In genomic region chr9:94623253-94623652, GRCh38 we compare ENCODE assay signal across 9 cellular contexts. TPM values are rescaled to one million over a fixed set of nuclear protein-coding genes. Genes with fewer than 3 reads are reported as not detected.
DNase-seq lines count a peak whose midpoint lies in the region; ATAC-seq, FAIRE-seq and TF ChIP-seq lines count a peak whose summit lies in the region.
"Had no signal": no experiment of that assay in that cellular context is flagged by ENCODE, and none has a peak within 500 bp of the region (broad histone marks: within the 10 kb centered on the region; RNA-seq: fewer than 3 reads in every experiment).

No MANE protein-coding gene starts in this region.

- H3K79me2 ChIP-seq in SK-N-SH (ENCODE audit: insufficient read depth) = no peaks in the 10 kb centered on the region
- H3K79me2 ChIP-seq in hepatocyte = no peaks in the 10 kb centered on the region

- H3K27me3 ChIP-seq in CD8-positive, alpha-beta T cell (ENCODE audit: insufficient read depth, low read length) = no peaks in the 10 kb centered on the region
- no peaks in the 10 kb centered on the region for H3K27me3 ChIP-seq in SK-N-SH (ENCODE audit: insufficient read depth)
- H3K27me3 ChIP-seq in hepatocyte = no peaks in the 10 kb centered on the region

- peaks cover 3% of the 10 kb centered on the region for H3K27me3 Mint-ChIP-seq in CD8-positive, alpha-beta T cell (ENCODE audit: low read depth)

- no peaks in the 10 kb centered on the region for H4K20me1 ChIP-seq in SK-N-SH (ENCODE audit: insufficient read depth)
- H4K20me1 ChIP-seq in hepatocyte (ENCODE audit: insufficient read depth, poor library complexity, severe bottlenecking) = no peaks in the 10 kb centered on the region

- H3K27ac ChIP-seq in CD8-positive, alpha-beta T cell (ENCODE audit: low read depth, low read length) = no peak overlapping the region
- H3K27ac ChIP-seq in SK-N-SH (ENCODE audit: low read depth in 2 of 2, low read length in 1 of 2) (peak overlapping the region in 1 of 2 experiments; percentile 24; a peak in 1 of 4 replicates), hepatocyte (no peak overlapping the region)

- no peak for ATAC-seq in CD8-positive, alpha-beta T cell
- ATAC-seq in HG03159 (IDR thresholded peaks at IDR 0.05; ENCODE audit: unreplicated experiment) (no peak), GM19455 (IDR thresholded peaks at IDR 0.05; ENCODE audit: unreplicated experiment) (no peak)

- peak; percentile 47; the same call in 1 of the 2 replicates for TF ChIP-seq RAD21 in SK-N-SH (IDR thresholded peaks at IDR 0.05; ENCODE audit: low read length)

- H3K9me3 ChIP-seq in CD8-positive, alpha-beta T cell (ENCODE audit: low read length) = no peaks in the 10 kb centered on the region
- no peaks in the 10 kb centered on the region for H3K9me3 ChIP-seq in SK-N-SH
- H3K9me3 ChIP-seq in hepatocyte (ENCODE audit: low read depth) = no peaks in the 10 kb centered on the region

- no peak overlapping the region for H3K9ac ChIP-seq in SK-N-SH

- no peak for DNase-seq in CD8-positive, alpha-beta T cell
- DNase-seq in H54 (ENCODE audit: insufficient read length, low spot score) (peak; percentile 86), SK-N-SH (peak; percentile 67), hepatocyte (ENCODE audit: low spot score) (peak; percentile 61), Ammon's horn (ENCODE audit: low spot score) (no peak), AG08395 (ENCODE audit: low spot score) (no peak)

- H3F3A ChIP-seq in SK-N-SH (replicated peaks; ENCODE audit: insufficient read depth) = no peaks in the 10 kb centered on the region

- TF ChIP-seq POLR2A in H54 (IDR thresholded peaks at IDR 0.05; ENCODE audit: low read depth, low read length) = no peak

- H3K4me1 Mint-ChIP-seq in CD8-positive, alpha-beta T cell (ENCODE audit: low read depth) = peaks cover 9% of the 10 kb centered on the region

- H3K4me3 ChIP-seq in CD8-positive, alpha-beta T cell (ENCODE audit: low read depth, low read length) = no peak overlapping the region
- no peak overlapping the region; a peak in 1 of 4 replicates for H3K4me3 ChIP-seq in SK-N-SH (ENCODE audit: low read depth in 2 of 2, low read length in 1 of 2)
- no peak overlapping the region for H3K4me3 ChIP-seq in hepatocyte

- no peak overlapping the region for H3K4me3 Mint-ChIP-seq in CD8-positive, alpha-beta T cell

- H2AFZ ChIP-seq in SK-N-SH (ENCODE audit: low read depth) (no peak overlapping the region), hepatocyte (no peak overlapping the region)

- peak; percentile 13 for TF ChIP-seq CTCF in CD8-positive, alpha-beta T cell (IDR thresholded peaks at IDR 0.05)
- TF ChIP-seq CTCF in SK-N-SH (IDR thresholded peaks at IDR 0.05) (peak; percentile 45), hepatocyte (IDR thresholded peaks at IDR 0.05; ENCODE audit: poor library complexity) (peak; percentile 45)

- CTCF ChIA-PET in CD8-positive, alpha-beta T cell (lab: Charles Lee) = interaction anchor here (0.6 to 1.2 kb wide), 2 partner anchors 20 to 24 kb away, joined by 3 to 4 read pairs; no protein-coding TSS in a partner anchor
- CTCF ChIA-PET in SK-N-SH (lab: Yijun Ruan, JAX) = interaction anchor here (0.9 to 2.5 kb wide), 6 partner anchors 8 to 504 kb away, joined by 3 to 11 read pairs (median 3); no protein-coding TSS in a partner anchor

- POLR2A ChIA-PET in CD8-positive, alpha-beta T cell (lab: Charles Lee) = no interaction called here
- POLR2A ChIA-PET in SK-N-SH (lab: Yijun Ruan, JAX) = no interaction called here

- no peak for FAIRE-seq in H54 (lab: Jason Lieb, UNC)

- intact Hi-C loops in CD8-positive, alpha-beta T cell (cut with DNase I, micrococcal nuclease) = no loop called here

- no peaks in the 10 kb centered on the region for H3K9me2 ChIP-seq in SK-N-SH
- H3K9me2 ChIP-seq in hepatocyte (replicated peaks; ENCODE audit: insufficient read depth) = no peaks in the 10 kb centered on the region

- H3K4me2 ChIP-seq in SK-N-SH (no peak overlapping the region), hepatocyte (no peak overlapping the region)

- no peak overlapping the region for H3K27ac Mint-ChIP-seq in CD8-positive, alpha-beta T cell

- H3K4me1 ChIP-seq in CD8-positive, alpha-beta T cell (ENCODE audit: insufficient read depth, low read length) = peaks cover 8% of the 10 kb centered on the region
- H3K4me1 ChIP-seq in SK-N-SH (ENCODE audit: control insufficient read depth in 1 of 2, insufficient read depth in 2 of 2, low read depth in 1 of 2, low read length in 1 of 2) = peaks cover 0 to 12% of the 10 kb centered on the region in 2 experiments; a peak in 1 of 4 replicates
- no peaks in the 10 kb centered on the region for H3K4me1 ChIP-seq in hepatocyte (ENCODE audit: insufficient read depth)

- no peaks in the 10 kb centered on the region for H3K36me3 ChIP-seq in CD8-positive, alpha-beta T cell (ENCODE audit: insufficient read depth, low read length)
- H3K36me3 ChIP-seq in SK-N-SH (replicated peaks in 1 of 2; ENCODE audit: control insufficient read depth in 1 of 2, insufficient read depth in 2 of 2, low read length in 1 of 2) = no peaks in the 10 kb centered on the region
- H3K36me3 ChIP-seq in hepatocyte (replicated peaks; ENCODE audit: insufficient read depth, low read depth) = no peaks in the 10 kb centered on the region

- 73% methylated on average over 7 of the region's 9 CpGs for WGBS in SK-N-SH (ENCODE audit: low lambda C conversion rate)
- WGBS in hepatocyte (ENCODE audit: low lambda C conversion rate, missing lambda C conversion rate) = 66% methylated on average over 9 of the region's 9 CpGs

- H3K9me3 Mint-ChIP-seq in CD8-positive, alpha-beta T cell = no peaks in the 10 kb centered on the region

- TF ChIP-seq EP300 in SK-N-SH (IDR thresholded peaks at IDR 0.05; ENCODE audit: borderline replicate concordance in 1 of 2, low read depth in 1 of 2, low read length in 1 of 2) = no peak

- peaks cover 8% of the 10 kb centered on the region for H3K36me3 Mint-ChIP-seq in CD8-positive, alpha-beta T cell

TF ChIP-seq in SK-N-SH, 30 proteins besides CTCF, POLR2A, EP300 and RAD21:
- TF ChIP-seq MEF2A (IDR thresholded peaks at IDR 0.05; ENCODE audit: borderline replicate concordance, low read depth) (no peak), JUND (IDR thresholded peaks at IDR 0.05) (no peak), NFIC (IDR thresholded peaks at IDR 0.05; ENCODE audit: borderline replicate concordance) (no peak), TEAD4 (IDR thresholded peaks at IDR 0.05; ENCODE audit: borderline replicate concordance, insufficient read depth) (no peak), GATA2 (CRISPR knock-in tag; IDR thresholded peaks at IDR 0.05) (no peak), SMC3 (IDR thresholded peaks at IDR 0.05; ENCODE audit: low read depth, low read length) (peak; percentile 18; the same call in 1 of the 2 replicates)

RNA-seq across cellular contexts. Expression of gene FBP1, which starts 16.1 kb away (rescaled TPM):
- total RNA-seq in CD8-positive, alpha-beta T cell = 1 to 10 TPM; 2.2 to 2.7 TPM
- polyA plus RNA-seq in SK-N-SH (2012; rRNA removed) (0.19 TPM in 1 of 2 replicates, not detected in the other), hepatocyte (38.4 and 65.3 TPM in 2 replicates)
- 0.12 and 0.20 TPM in 2 replicates for polyA plus RNA-seq in SK-N-SH (2012; cell fraction: cytosol; rRNA removed)
- 0.15 and 0.28 TPM in 2 replicates for polyA plus RNA-seq in SK-N-SH (2012; cell fraction: nucleus; rRNA removed)
- total RNA-seq in hepatocyte = 24.0 and 31.2 TPM in 2 replicates
- total RNA-seq: fibroblast of lung had no signal
- polyA plus RNA-seq: fibroblast of lung had no signal

RNA-seq across cellular contexts. Expression of gene FBP2, which starts 29.6 kb away (rescaled TPM):
- not detected for total RNA-seq in CD8-positive, alpha-beta T cell
- polyA plus RNA-seq in SK-N-SH (2012; rRNA removed) = not detected in 2 replicates
- polyA plus RNA-seq in SK-N-SH (2012; cell fraction: cytosol; rRNA removed) = not detected in 2 replicates
- polyA plus RNA-seq in SK-N-SH (2012; cell fraction: nucleus; rRNA removed) = not detected in 2 replicates
- 0.20 TPM in 1 of 2 replicates, not detected in the other for total RNA-seq in hepatocyte
- polyA plus RNA-seq in hepatocyte = 0.30 and 0.74 TPM in 2 replicates
- total RNA-seq: fibroblast of lung had no signal
- polyA plus RNA-seq: fibroblast of lung had no signal

Comparison
In these comparisons a context has a peak if more than half of its experiments do, and no peak if none do; other contexts are left out.
1. DNase-seq: peak in H54 (single experiment), SK-N-SH (single experiment) and hepatocyte (single experiment); none in CD8-positive, alpha-beta T cell (0 of 7), Ammon's horn (single experiment) and AG08395 (single experiment).
2. Peak in every context shown above with its lines, with median percentiles within 50 percentile points of each other: CTCF ChIP-seq.